18 cellular contexts compared by ENCODE assay signal in the genomic region with DNA sequence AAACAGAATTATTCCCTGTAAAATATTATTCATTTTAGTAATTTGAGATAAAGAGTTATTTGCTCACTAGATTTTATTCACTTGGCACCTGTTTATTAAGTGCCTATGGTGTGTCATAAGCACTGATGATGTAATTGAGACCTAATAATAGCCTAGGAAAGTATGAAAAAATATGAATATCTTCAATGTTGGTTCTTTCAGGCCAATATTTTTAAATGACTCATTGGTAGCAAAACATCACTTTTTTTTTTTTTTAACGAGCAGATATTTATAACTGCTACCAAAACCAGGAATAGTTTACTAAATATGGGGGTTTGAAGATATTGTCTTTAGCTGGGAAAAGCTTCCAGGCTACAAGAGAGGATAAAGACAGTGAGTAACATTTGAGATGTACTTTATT.
DNase-seq lines count a peak whose midpoint lies in the region; ATAC-seq and TF ChIP-seq lines count a peak whose summit lies in the region.
"Had no signal": no experiment of that assay in that cellular context is flagged by ENCODE, and none has a peak within 500 bp of the region (broad histone marks: within the 10 kb centered on the region; RNA-seq: fewer than 3 reads in every experiment).

No MANE protein-coding gene starts in this region.

- TF ChIP-seq CTCF in fibroblast of lung (conservative IDR thresholded peaks at IDR 0.05 in 1 of 2, IDR thresholded peaks at IDR 0.05 in 1 of 2; ENCODE audit: low read depth in 1 of 2, low read length in 2 of 2) (no peak), tibial artery (IDR thresholded peaks at IDR 0.05) (no peak)

- H3K9me3 ChIP-seq in fibroblast of lung (ENCODE audit: control insufficient read depth, insufficient read depth, low read depth, low read length) (no peaks in the 10 kb centered on the region), tibial artery (no peaks in the 10 kb centered on the region)
- H3K9me3 ChIP-seq: BLaER1, thyroid gland had no signal

- no peak overlapping the region for H3K4me2 ChIP-seq in fibroblast of lung (ENCODE audit: extremely low read depth, insufficient read depth, low read length)
- H3K4me2 ChIP-seq: BLaER1, PC-9, smooth muscle cell had no signal

- no peak overlapping the region for H3K9ac ChIP-seq in fibroblast of lung (ENCODE audit: insufficient read depth, low read length)
- H3K9ac ChIP-seq: BLaER1 had no signal

- intact Hi-C loops in tibial artery (cut with DNase I; ENCODE audit: low total_unique reads) (no loop called here), posterior vena cava (cut with DNase I) (loop anchor here in 1 of 2 donors (10.0 kb wide), 1 partner anchor 62 kb away; no protein-coding TSS in a partner anchor)

- no peak overlapping the region for H2AFZ ChIP-seq in fibroblast of lung (ENCODE audit: low read length)
- H2AFZ ChIP-seq: PC-9 had no signal

- no peak for ATAC-seq in HG02852 (IDR thresholded peaks at IDR 0.05; ENCODE audit: unreplicated experiment)

- H3K27ac ChIP-seq in fibroblast of lung (ENCODE audit: insufficient read depth, low read length) (no peak overlapping the region), tibial artery (peak overlapping the region; percentile 73 to 75)
- H3K27ac ChIP-seq: BLaER1, PC-9, SK-N-MC, thyroid gland had no signal

- H3K79me2 ChIP-seq in fibroblast of lung (ENCODE audit: control insufficient read depth, insufficient read depth, low read length), result peaks cover 1% of the 10 kb centered on the region

- H3K4me1 ChIP-seq in fibroblast of lung (ENCODE audit: control insufficient read depth, extremely low read depth, insufficient read depth, low read length), result peaks cover 3% of the 10 kb centered on the region
- H3K4me1 ChIP-seq in tibial artery, result peaks cover 0 to 86% (median 30%) of the 10 kb centered on the region in 4 donors
- H3K4me1 ChIP-seq: BLaER1, thyroid gland had no signal

- H3K4me3 ChIP-seq in fibroblast of lung (replicated peaks in 1 of 4; ENCODE audit: control extremely low read depth in 1 of 4, insufficient read depth in 1 of 4, low read depth in 3 of 4, low read length in 4 of 4) (no peak overlapping the region), tibial artery (no peak overlapping the region)
- H3K4me3 ChIP-seq: BLaER1, PC-9, SK-N-MC, smooth muscle cell, thyroid gland had no signal

- H3K36me3 ChIP-seq in fibroblast of lung (ENCODE audit: control insufficient read depth, insufficient read depth, low read length), result no peaks in the 10 kb centered on the region
- no peaks in the 10 kb centered on the region for H3K36me3 ChIP-seq in tibial artery
- H3K36me3 ChIP-seq: BLaER1, thyroid gland had no signal

- H3K27me3 ChIP-seq in fibroblast of lung (ENCODE audit: control insufficient read depth, insufficient read depth, low read length), result no peaks in the 10 kb centered on the region
- no peaks in the 10 kb centered on the region for H3K27me3 ChIP-seq in tibial artery
- H3K27me3 ChIP-seq: BLaER1, thyroid gland had no signal

- no peaks in the 10 kb centered on the region for H4K20me1 ChIP-seq in fibroblast of lung (ENCODE audit: control insufficient read depth, extremely low read depth, insufficient read depth, low read length)
- H4K20me1 ChIP-seq: BLaER1 had no signal

- DNase-seq in LHCN-M2 (ENCODE audit: low read depth), result peak; percentile 81
- DNase-seq in fibroblast of lung (ENCODE audit: low read depth in 2 of 2), result peak; percentile 43 to 74
- peak; percentile 49 for DNase-seq in myocyte (ENCODE audit: low read depth)
- DNase-seq in tibial artery, result no peak
- no peak for DNase-seq in central memory CD4-positive, alpha-beta T cell
- no peak for DNase-seq in NCI-H128 (lab: John Stamatoyannopoulos, UW; ENCODE audit: unreplicated experiment)
- DNase-seq in posterior vena cava (ENCODE audit: low spot score), result no peak
- DNase-seq: activated CD4-positive, alpha-beta T cell treated with anti-CD3 and anti-CD28 coated beads, Interleukin-2, amount 10 ng/mL, durations not matched to agents 7 days and 5 days; erythroblast; KBM-7; NCI-H1092 treated with DMSO at 0.1 percent for 48 hours; NCI-H82; PC-9; thyroid gland had no signal

Comparison
In these comparisons a context has a peak if more than half of its experiments do, and no peak if none do; other contexts are left out.
1. DNase-seq: peak in LHCN-M2 (single experiment), fibroblast of lung (2 of 2) and myocyte (single experiment); none in tibial artery (0 of 2), central memory CD4-positive, alpha-beta T cell (single experiment), NCI-H128 (single experiment) and posterior vena cava (single experiment).